8 cellular contexts compared by ENCODE assay signal in genomic region chr9:136245194-136246150, GRCh38. TPM values are rescaled to one million over a fixed set of nuclear protein-coding genes. Genes with fewer than 3 reads are reported as not detected.
DNase-seq lines count a peak whose midpoint lies in the region; ATAC-seq and TF ChIP-seq lines count a peak whose summit lies in the region.

Gene QSOX2 (minus strand): TSS chr9:136245812. CDS start chr9:136245803, 9 bp downstream.

- peak within 1 kb of the TSS; percentile 65 for H2AFZ ChIP-seq in mesenchymal stem cell (ENCODE audit: low read depth, low read length)

- no peak for TF ChIP-seq CTCF in A673 (conservative IDR thresholded peaks at IDR 0.05; ENCODE audit: low read depth, low read length)

- no peaks in the 10 kb centered on the region for H3K36me3 ChIP-seq in A673 (ENCODE audit: insufficient read depth, low read length, poor library complexity, severe bottlenecking)
- peaks cover 0 to 14% of the 10 kb centered on the region in 2 experiments for H3K36me3 ChIP-seq in mesenchymal stem cell (ENCODE audit: control insufficient read depth in 1 of 2, insufficient read depth in 2 of 2, low read depth in 1 of 2, low read length in 2 of 2)

- H3K27ac Mint-ChIP-seq in effector memory CD8-positive, alpha-beta T cell = peak within 1 kb of the TSS; percentile 78 to 81

- H3K4me3 Mint-ChIP-seq in effector memory CD8-positive, alpha-beta T cell = peak within 1 kb of the TSS; percentile 93 to 98

- H3K4me1 Mint-ChIP-seq in effector memory CD8-positive, alpha-beta T cell (ENCODE audit: low read depth in 2 of 2) = peaks cover 24 to 34% of the 10 kb centered on the region in 2 donors

- peak; percentile 83 for DNase-seq in A673 (ENCODE audit: low spot score)
- DNase-seq in NK-92 treated with Interleukin-12 subunit alpha and Interleukin-12 subunit beta, amount 100 ng/mL, for 24 hours (lab: John Stamatoyannopoulos, UW) = peak; percentile 72
- DNase-seq in activated CD8-positive, alpha-beta memory T cell treated with anti-CD3 and anti-CD28 coated beads for 4 hours (ENCODE audit: low read depth in 2 of 2) = peak; percentile 71 to 72
- DNase-seq in effector memory CD8-positive, alpha-beta T cell = peak; percentile 72 to 78 (median 76)
- peak; percentile 72 for DNase-seq in mesenchymal stem cell
- peak; percentile 78 for DNase-seq in stimulated activated CD8-positive, alpha-beta memory T cell treated with anti-CD3 and anti-CD28 coated beads, Interleukin-12 subunit alpha, Interleukin-12 subunit beta, amount 100 ng/mL, for 1 hour (ENCODE audit: low read depth)

- no peak within 1 kb of the TSS for H4K91ac ChIP-seq in mesenchymal stem cell (ENCODE audit: low read length)

- no peak within 1 kb of the TSS for H3K23ac ChIP-seq in mesenchymal stem cell (ENCODE audit: low read length in 2 of 2)

- POLR2A ChIA-PET in A673 (lab: Charles Lee; ENCODE audit: low non-redundant PET) = no interaction called here

- peak within 1 kb of the TSS; percentile 21 for H4K8ac ChIP-seq in mesenchymal stem cell (ENCODE audit: low read length)

- WGBS in mesenchymal stem cell = under 1% methylated on average over 51 of the region's 113 CpGs

- BruUV-seq in A673 (replicated peaks; lab: Mats Ljungman, UMichigan) = no TSS peak

- no peak within 1 kb of the TSS for H2BK5ac ChIP-seq in mesenchymal stem cell (ENCODE audit: low read depth, low read length, poor library complexity, severe bottlenecking)

- intact Hi-C loops in A673 (cut with micrococcal nuclease; ENCODE audit: unreplicated experiment) = no loop called here

- H3K27me3 ChIP-seq in A673 (replicated peaks; ENCODE audit: insufficient read depth, low read depth, low read length, poor library complexity) = no peaks in the 10 kb centered on the region
- H3K27me3 ChIP-seq in mesenchymal stem cell (ENCODE audit: control insufficient read depth in 1 of 2, insufficient read depth in 1 of 2, low read length in 2 of 2) = peaks cover 15 to 43% of the 10 kb centered on the region in 2 experiments

- H2BK15ac ChIP-seq in mesenchymal stem cell (ENCODE audit: low read depth, poor library complexity, severe bottlenecking) = no peak within 1 kb of the TSS

- peak within 1 kb of the TSS; percentile 79 for H3K27ac ChIP-seq in A673 (ENCODE audit: low read depth, low read length, poor library complexity, severe bottlenecking)
- no peak within 1 kb of the TSS for H3K27ac ChIP-seq in mesenchymal stem cell (ENCODE audit: low read length, poor library complexity, severe bottlenecking)

- no peaks in the 10 kb centered on the region for H3K9me3 Mint-ChIP-seq in effector memory CD8-positive, alpha-beta T cell

- H3K4me3 ChIP-seq in A673 (ENCODE audit: low read depth, low read length, poor library complexity, severe bottlenecking) = peak within 1 kb of the TSS; percentile 87
- peak within 1 kb of the TSS; percentile 90 to 93 for H3K4me3 ChIP-seq in mesenchymal stem cell (ENCODE audit: insufficient read depth in 1 of 2, low read depth in 1 of 2, low read length in 2 of 2)

- H3K4me1 ChIP-seq in A673 (ENCODE audit: insufficient read depth, low read length, poor library complexity, severe bottlenecking) (peaks cover 12% of the 10 kb centered on the region), mesenchymal stem cell (ENCODE audit: control insufficient read depth, insufficient read depth, low read depth, low read length) (peaks cover 11% of the 10 kb centered on the region)

- peaks cover 36% of the 10 kb centered on the region for H3K79me1 ChIP-seq in mesenchymal stem cell (replicated peaks; ENCODE audit: low read length, poor library complexity, severe bottlenecking)

- peaks cover 7% of the 10 kb centered on the region for H3K36me3 Mint-ChIP-seq in effector memory CD8-positive, alpha-beta T cell (ENCODE audit: insufficient read depth)

- H3K9ac ChIP-seq in mesenchymal stem cell (ENCODE audit: low read length) = peak within 1 kb of the TSS; percentile 86

- peak within 1 kb of the TSS in 1 of 2 experiments; percentile 58 for H3K4ac ChIP-seq in mesenchymal stem cell (ENCODE audit: low read depth in 1 of 2, low read length in 2 of 2)

- CTCF ChIA-PET in A673 (lab: Charles Lee) = no interaction called here

- no peak within 1 kb of the TSS for H2BK12ac ChIP-seq in mesenchymal stem cell (ENCODE audit: low read length in 2 of 2)

- no peak within 1 kb of the TSS for H2AK5ac ChIP-seq in mesenchymal stem cell (ENCODE audit: low read length, severe bottlenecking)

- no peak within 1 kb of the TSS for H3K14ac ChIP-seq in mesenchymal stem cell (ENCODE audit: low read length in 2 of 2)

- no peaks in the 10 kb centered on the region for H3K27me3 Mint-ChIP-seq in effector memory CD8-positive, alpha-beta T cell

- H3K9me3 ChIP-seq in A673 (ENCODE audit: low read depth, low read length, poor library complexity, severe bottlenecking) (no peaks in the 10 kb centered on the region), mesenchymal stem cell (ENCODE audit: control insufficient read depth, low read length) (no peaks in the 10 kb centered on the region)

- no peak within 1 kb of the TSS for H3K18ac ChIP-seq in mesenchymal stem cell (ENCODE audit: low read depth in 1 of 2, low read length in 2 of 2)

- no peak within 1 kb of the TSS for H2BK120ac ChIP-seq in mesenchymal stem cell (ENCODE audit: low read depth, low read length)

- ATAC-seq in GM18867 (IDR thresholded peaks at IDR 0.05; ENCODE audit: unreplicated experiment) (peak; percentile 66), HG03520 (IDR thresholded peaks at IDR 0.05; ENCODE audit: unreplicated experiment) (peak; percentile 48)
- peak; percentile 82 for ATAC-seq in effector memory CD8-positive, alpha-beta T cell (replicated peaks)

- peak within 1 kb of the TSS; percentile 77 for H3K4me2 ChIP-seq in mesenchymal stem cell (ENCODE audit: low read length, poor library complexity, severe bottlenecking)

RNA-seq across cellular contexts. Expression of gene QSOX2, which starts in this region (rescaled TPM):
- total RNA-seq in A673 (2021) = 38.0 and 43.7 TPM in 2 replicates
- polyA plus RNA-seq in mesenchymal stem cell (2013, experiment 1 of 2) = 9.6 TPM
- 9.8 TPM for polyA plus RNA-seq in mesenchymal stem cell (2013, experiment 2 of 2)
